ENCODE assay signal across 12 cellular contexts in the genomic region with DNA sequence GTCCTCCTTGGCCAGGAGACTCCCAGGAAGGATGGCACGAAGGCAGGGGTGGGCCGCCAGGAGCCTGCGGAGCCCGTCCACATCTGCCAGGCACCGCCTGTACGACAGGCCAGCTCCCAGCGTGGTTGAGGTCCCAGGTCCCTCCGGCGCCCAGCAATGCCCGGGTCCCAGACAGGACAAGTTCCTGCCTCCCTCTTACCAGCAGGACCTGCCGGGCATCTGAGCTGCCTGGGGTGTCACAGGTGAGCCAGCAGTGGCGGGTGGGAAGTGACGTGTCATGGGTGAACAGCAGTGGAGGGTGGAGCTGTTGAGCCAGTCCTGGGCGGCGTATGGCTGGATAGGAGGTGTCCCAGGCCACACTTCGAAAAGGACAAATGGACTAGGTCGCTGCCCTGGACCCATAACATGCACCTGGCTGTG. TPM values are rescaled to one million over a fixed set of nuclear protein-coding genes. Genes with fewer than 3 reads are reported as not detected.
DNase-seq lines count a peak whose midpoint lies in the region; ATAC-seq lines count a peak whose summit lies in the region.
"Had no signal": no experiment of that assay in that cellular context is flagged by ENCODE, and none has a peak within 500 bp of the region (broad histone marks: within the 10 kb centered on the region; RNA-seq: fewer than 3 reads in every experiment).

No MANE protein-coding gene starts in this region.

- H3K27me3 Mint-ChIP-seq in stimulated activated memory B cell treated with anti-CD40 and anti-IgM and Interleukin-4, amounts not matched to agents 10 μg/mL and 1 μg/mL and 100 μg/mL, for 72 hours = peaks cover 30% of the 10 kb centered on the region
- H3K27me3 Mint-ChIP-seq in activated CD8-positive, alpha-beta T cell treated with anti-CD3 and anti-CD28 coated beads, Interleukin-2, amount 10 ng/mL, durations not matched to agents 7 days and 5 days (ENCODE audit: low read depth) = no peaks in the 10 kb centered on the region

- POLR2A ChIA-PET in activated CD8-positive, alpha-beta T cell treated with anti-CD3 and anti-CD28 coated beads, Interleukin-2, amount 10 ng/mL, durations not matched to agents 7 days and 5 days (lab: Charles Lee) = no interaction called here

- H3K9me3 Mint-ChIP-seq in stimulated activated memory B cell treated with anti-CD40 and anti-IgM and Interleukin-4, amounts not matched to agents 10 μg/mL and 1 μg/mL and 100 μg/mL, for 72 hours = no peaks in the 10 kb centered on the region
- H3K9me3 Mint-ChIP-seq in activated CD8-positive, alpha-beta T cell treated with anti-CD3 and anti-CD28 coated beads, Interleukin-2, amount 10 ng/mL, durations not matched to agents 7 days and 5 days (ENCODE audit: insufficient read depth) = no peaks in the 10 kb centered on the region
- H3K9me3 Mint-ChIP-seq: activated T-cell treated with anti-CD3 and anti-CD28 coated beads, Interleukin-2, amount 50 U/mL, for 24 hours had no signal

- H3K4me3 Mint-ChIP-seq in stimulated activated memory B cell treated with anti-CD40 and anti-IgM and Interleukin-4, amounts not matched to agents 10 μg/mL and 1 μg/mL and 100 μg/mL, for 72 hours = no peak overlapping the region
- no peak overlapping the region for H3K4me3 Mint-ChIP-seq in activated CD8-positive, alpha-beta T cell treated with anti-CD3 and anti-CD28 coated beads, Interleukin-2, amount 10 ng/mL, durations not matched to agents 7 days and 5 days
- H3K4me3 Mint-ChIP-seq: activated T-cell treated with anti-CD3 and anti-CD28 coated beads, Interleukin-2, amount 50 U/mL, for 24 hours had no signal

- in situ Hi-C loops in SK-MEL-5 (cut with HindIII; ENCODE audit: low pct_unique_long_range_greater_than_20kb, low sequenced_read_pairs) = no loop called here

- DNase-seq in DMS153 (lab: John Stamatoyannopoulos, UW) (peak; percentile 75), DMS153 treated with DMSO at 0.1 percent for 48 hours (lab: John Stamatoyannopoulos, UW; ENCODE audit: unreplicated experiment) (no peak), SK-MEL-5 (ENCODE audit: low read depth, low spot score) (peak; percentile 60), NCI-H2171 (lab: John Stamatoyannopoulos, UW) (no peak)
- DNase-seq in activated CD8-positive, alpha-beta T cell treated with anti-CD3 and anti-CD28 coated beads, Interleukin-2, amount 10 ng/mL, durations not matched to agents 7 days and 5 days = no peak
- DNase-seq: activated CD4-positive, CD25-positive, alpha-beta regulatory T cell; activated T-cell treated with anti-CD3 and anti-CD28 coated beads, Interleukin-2, amount 50 U/mL, for 24 hours; effector memory CD4-positive, alpha-beta T cell; NCI-H226 had no signal

- H3K36me3 Mint-ChIP-seq in stimulated activated memory B cell treated with anti-CD40 and anti-IgM and Interleukin-4, amounts not matched to agents 10 μg/mL and 1 μg/mL and 100 μg/mL, for 72 hours = no peaks in the 10 kb centered on the region
- no peaks in the 10 kb centered on the region for H3K36me3 Mint-ChIP-seq in activated CD8-positive, alpha-beta T cell treated with anti-CD3 and anti-CD28 coated beads, Interleukin-2, amount 10 ng/mL, durations not matched to agents 7 days and 5 days (ENCODE audit: low read depth)

- H3K4me1 Mint-ChIP-seq in stimulated activated memory B cell treated with anti-CD40 and anti-IgM and Interleukin-4, amounts not matched to agents 10 μg/mL and 1 μg/mL and 100 μg/mL, for 72 hours = no peaks in the 10 kb centered on the region
- peaks cover 9% of the 10 kb centered on the region for H3K4me1 Mint-ChIP-seq in activated CD8-positive, alpha-beta T cell treated with anti-CD3 and anti-CD28 coated beads, Interleukin-2, amount 10 ng/mL, durations not matched to agents 7 days and 5 days (ENCODE audit: low read depth)

- H3K27ac Mint-ChIP-seq in stimulated activated memory B cell treated with anti-CD40 and anti-IgM and Interleukin-4, amounts not matched to agents 10 μg/mL and 1 μg/mL and 100 μg/mL, for 72 hours = no peak overlapping the region
- H3K27ac Mint-ChIP-seq in activated CD8-positive, alpha-beta T cell treated with anti-CD3 and anti-CD28 coated beads, Interleukin-2, amount 10 ng/mL, durations not matched to agents 7 days and 5 days = no peak overlapping the region
- H3K27ac Mint-ChIP-seq: activated T-cell treated with anti-CD3 and anti-CD28 coated beads, Interleukin-2, amount 50 U/mL, for 24 hours had no signal

- CTCF ChIA-PET in activated CD8-positive, alpha-beta T cell treated with anti-CD3 and anti-CD28 coated beads, Interleukin-2, amount 10 ng/mL, durations not matched to agents 7 days and 5 days (lab: Charles Lee) = no interaction called here

- ATAC-seq in esophagus mucosa (peak; percentile 92), HG03135 (IDR thresholded peaks at IDR 0.05; ENCODE audit: unreplicated experiment) (no peak)
- peak; percentile 5 for ATAC-seq in stimulated activated memory B cell treated with anti-CD40 and anti-IgM and Interleukin-4, amounts not matched to agents 10 μg/mL and 1 μg/mL and 100 μg/mL, for 72 hours
- no peak for ATAC-seq in activated CD8-positive, alpha-beta T cell treated with anti-CD3 and anti-CD28 coated beads, Interleukin-2, amount 10 ng/mL, durations not matched to agents 7 days and 5 days

RNA-seq across cellular contexts. Expression of gene BAHCC1, which starts 15.7 kb away (rescaled TPM):
- total RNA-seq in SK-MEL-5 (2014; rRNA removed; shearing (Covaris generic)) = 15.4 and 19.1 TPM in 2 replicates
- 64.9 and 83.0 TPM in 2 replicates for polyA plus RNA-seq in SK-MEL-5 (2015; cell fraction: cytosol; rRNA removed)
- polyA plus RNA-seq in SK-MEL-5 (2015; cell fraction: nucleus; rRNA removed) = 202 and 203 TPM in 2 replicates
- 4.2 TPM for total RNA-seq in esophagus mucosa
- total RNA-seq in activated CD8-positive, alpha-beta T cell treated with anti-CD3 and anti-CD28 coated beads, Interleukin-2, amount 10 ng/mL, durations not matched to agents 7 days and 5 days = under 1 TPM; 0.87 to 0.91 TPM

Comparison
In these comparisons a context has a peak if more than half of its experiments do, and no peak if none do; other contexts are left out.
1. DNase-seq: peak in DMS153 (single experiment) and SK-MEL-5 (single experiment); none in DMS153 treated with DMSO at 0.1 percent for 48 hours (single experiment), NCI-H2171 (single experiment) and activated CD8-positive, alpha-beta T cell treated with anti-CD3 and anti-CD28 coated beads, Interleukin-2, amount 10 ng/mL, durations not matched to agents 7 days and 5 days (single experiment).
2. ATAC-seq: peak in esophagus mucosa (single experiment) and stimulated activated memory B cell treated with anti-CD40 and anti-IgM and Interleukin-4, amounts not matched to agents 10 μg/mL and 1 μg/mL and 100 μg/mL, for 72 hours (single experiment); none in HG03135 (single experiment) and activated CD8-positive, alpha-beta T cell treated with anti-CD3 and anti-CD28 coated beads, Interleukin-2, amount 10 ng/mL, durations not matched to agents 7 days and 5 days (single experiment).